16 cellular contexts compared by ENCODE assay signal in the genomic region with DNA sequence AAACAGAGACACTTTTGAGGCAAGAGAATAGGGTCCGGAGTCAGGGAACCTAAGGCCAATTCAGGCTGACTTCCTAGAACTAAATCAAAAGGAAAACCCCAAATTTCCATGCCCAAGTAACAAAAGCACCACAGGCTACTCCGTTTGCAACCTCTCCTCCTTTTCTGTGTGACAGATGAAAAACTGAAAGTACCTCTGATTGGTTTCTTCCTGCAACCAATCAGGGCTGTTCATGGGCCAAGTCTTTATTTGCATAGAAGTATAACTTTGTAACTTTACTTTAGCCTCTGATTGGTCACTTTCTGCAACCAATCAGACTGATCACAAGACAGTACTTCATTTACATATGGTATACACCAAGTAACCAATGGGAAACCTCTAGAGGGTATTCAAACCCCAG.
A peak's percentile ranks its signal among the peaks of the same experiment; 100 is the strongest.
DNase-seq lines count a peak whose midpoint lies in the region; ATAC-seq and TF ChIP-seq lines count a peak whose summit lies in the region.
"Had no signal": no experiment of that assay in that cellular context is flagged by ENCODE, and none has a peak within 500 bp of the region (broad histone marks: within the 10 kb centered on the region; RNA-seq: fewer than 3 reads in every experiment).

No MANE protein-coding gene starts in this region.

- peak; percentile 75 for ATAC-seq in HG02798 (IDR thresholded peaks at IDR 0.05; ENCODE audit: poor library complexity, unreplicated experiment)
- peak; percentile 99 for ATAC-seq in SK-N-SH treated with all-trans-retinoic acid at 6 μM for 48 hours
- no peak for ATAC-seq in natural killer cell
- ATAC-seq: activated CD4-positive, CD25-positive, alpha-beta regulatory T cell treated with anti-CD3 and anti-CD28 coated beads, Interleukin-2, amount 50 U/mL, for 24 hours had no signal

- H3K27ac Mint-ChIP-seq in natural killer cell, result no peak overlapping the region
- H3K27ac Mint-ChIP-seq: progenitor cell of endocrine pancreas had no signal

- H3K4me3 ChIP-seq in fibroblast of villous mesenchyme (ENCODE audit: low read depth, low read length), result no peak overlapping the region

- H3K9me3 Mint-ChIP-seq in natural killer cell, result peaks cover 14 to 28% of the 10 kb centered on the region in 2 donors

- H3K4me3 Mint-ChIP-seq in natural killer cell, result no peak overlapping the region

- no peaks in the 10 kb centered on the region for H3K27me3 Mint-ChIP-seq in natural killer cell (ENCODE audit: low read depth in 2 of 2)
- H3K27me3 Mint-ChIP-seq: progenitor cell of endocrine pancreas had no signal

- peaks cover 19% of the 10 kb centered on the region for H3K36me3 Mint-ChIP-seq in natural killer cell

- no peak for TF ChIP-seq CTCF in fibroblast of villous mesenchyme (IDR thresholded peaks at IDR 0.05; ENCODE audit: insufficient read depth, low read depth, low read length)
- no peak for TF ChIP-seq CTCF in natural killer cell (IDR thresholded peaks at IDR 0.05)

- H3K4me1 Mint-ChIP-seq in natural killer cell, result no peaks in the 10 kb centered on the region

- peak; percentile 31 for DNase-seq in Ammon's horn (ENCODE audit: low spot score)
- DNase-seq in fibroblast of villous mesenchyme (ENCODE audit: low read depth), result peak; percentile 26
- no peak for DNase-seq in hepatic stellate cell (ENCODE audit: low spot score)
- no peak for DNase-seq in natural killer cell
- no peak for DNase-seq in ureter (ENCODE audit: low spot score)
- no peak for DNase-seq in activated CD8-positive, alpha-beta memory T cell treated with anti-CD3 and anti-CD28 coated beads, Interleukin-2, amount 50 U/mL, for 4 hours
- DNase-seq: activated CD8-positive, alpha-beta memory T cell treated with anti-CD3 and anti-CD28 coated beads, Interleukin-2, amount 50 U/mL, for 48 hours; dermis blood vessel endothelial cell; foreskin melanocyte; kidney; SW 1271; trophoblast cell had no signal

- intact Hi-C loops in natural killer cell (cut with micrococcal nuclease), result no loop called here

TF ChIP-seq in SK-N-SH treated with all-trans-retinoic acid at 6 μM for 48 hours, 23 proteins besides CTCF, POLR2A, EP300 and RAD21:
- TF ChIP-seq ZNF70 (CRISPR knock-in tag; IDR thresholded peaks at IDR 0.05) (no peak), TOX (CRISPR knock-in tag; IDR thresholded peaks at IDR 0.05; ENCODE audit: borderline replicate concordance) (no peak), ZFP3 (CRISPR knock-in tag; IDR thresholded peaks at IDR 0.05) (no peak)
- TF ChIP-seq, protein P1, sequence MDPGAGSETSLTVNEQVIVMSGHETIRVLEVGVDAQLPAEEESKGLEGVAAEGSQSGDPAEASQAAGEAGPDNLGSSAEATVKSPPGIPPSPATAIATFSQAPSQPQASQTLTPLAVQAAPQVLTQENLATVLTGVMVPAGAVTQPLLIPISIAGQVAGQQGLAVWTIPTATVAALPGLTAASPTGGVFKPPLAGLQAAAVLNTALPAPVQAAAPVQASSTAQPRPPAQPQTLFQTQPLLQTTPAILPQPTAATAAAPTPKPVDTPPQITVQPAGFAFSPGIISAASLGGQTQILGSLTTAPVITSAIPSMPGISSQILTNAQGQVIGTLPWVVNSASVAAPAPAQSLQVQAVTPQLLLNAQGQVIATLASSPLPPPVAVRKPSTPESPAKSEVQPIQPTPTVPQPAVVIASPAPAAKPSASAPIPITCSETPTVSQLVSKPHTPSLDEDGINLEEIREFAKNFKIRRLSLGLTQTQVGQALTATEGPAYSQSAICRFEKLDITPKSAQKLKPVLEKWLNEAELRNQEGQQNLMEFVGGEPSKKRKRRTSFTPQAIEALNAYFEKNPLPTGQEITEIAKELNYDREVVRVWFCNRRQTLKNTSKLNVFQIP (CRISPR knock-in tag; IDR thresholded peaks at IDR 0.05; ENCODE audit: borderline replicate concordance, low read depth), result no peak
- TF ChIP-seq, protein P2, sequence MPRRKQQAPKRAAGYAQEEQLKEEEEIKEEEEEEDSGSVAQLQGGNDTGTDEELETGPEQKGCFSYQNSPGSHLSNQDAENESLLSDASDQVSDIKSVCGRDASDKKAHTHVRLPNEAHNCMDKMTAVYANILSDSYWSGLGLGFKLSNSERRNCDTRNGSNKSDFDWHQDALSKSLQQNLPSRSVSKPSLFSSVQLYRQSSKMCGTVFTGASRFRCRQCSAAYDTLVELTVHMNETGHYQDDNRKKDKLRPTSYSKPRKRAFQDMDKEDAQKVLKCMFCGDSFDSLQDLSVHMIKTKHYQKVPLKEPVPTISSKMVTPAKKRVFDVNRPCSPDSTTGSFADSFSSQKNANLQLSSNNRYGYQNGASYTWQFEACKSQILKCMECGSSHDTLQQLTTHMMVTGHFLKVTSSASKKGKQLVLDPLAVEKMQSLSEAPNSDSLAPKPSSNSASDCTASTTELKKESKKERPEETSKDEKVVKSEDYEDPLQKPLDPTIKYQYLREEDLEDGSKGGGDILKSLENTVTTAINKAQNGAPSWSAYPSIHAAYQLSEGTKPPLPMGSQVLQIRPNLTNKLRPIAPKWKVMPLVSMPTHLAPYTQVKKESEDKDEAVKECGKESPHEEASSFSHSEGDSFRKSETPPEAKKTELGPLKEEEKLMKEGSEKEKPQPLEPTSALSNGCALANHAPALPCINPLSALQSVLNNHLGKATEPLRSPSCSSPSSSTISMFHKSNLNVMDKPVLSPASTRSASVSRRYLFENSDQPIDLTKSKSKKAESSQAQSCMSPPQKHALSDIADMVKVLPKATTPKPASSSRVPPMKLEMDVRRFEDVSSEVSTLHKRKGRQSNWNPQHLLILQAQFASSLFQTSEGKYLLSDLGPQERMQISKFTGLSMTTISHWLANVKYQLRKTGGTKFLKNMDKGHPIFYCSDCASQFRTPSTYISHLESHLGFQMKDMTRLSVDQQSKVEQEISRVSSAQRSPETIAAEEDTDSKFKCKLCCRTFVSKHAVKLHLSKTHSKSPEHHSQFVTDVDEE (CRISPR knock-in tag; IDR thresholded peaks at IDR 0.05), result no peak

Comparison
In these comparisons a context has a peak if more than half of its experiments do, and no peak if none do; other contexts are left out.
1. DNase-seq: peak in Ammon's horn (single experiment) and fibroblast of villous mesenchyme (single experiment); none in hepatic stellate cell (single experiment), natural killer cell (single experiment), ureter (single experiment) and activated CD8-positive, alpha-beta memory T cell treated with anti-CD3 and anti-CD28 coated beads, Interleukin-2, amount 50 U/mL, for 4 hours (single experiment).
2. ATAC-seq: peak in HG02798 (single experiment) and SK-N-SH treated with all-trans-retinoic acid at 6 μM for 48 hours (single experiment); none in natural killer cell (0 of 3).